Comparison of ENCODE assay signal across 9 cellular contexts in the genomic region with DNA sequence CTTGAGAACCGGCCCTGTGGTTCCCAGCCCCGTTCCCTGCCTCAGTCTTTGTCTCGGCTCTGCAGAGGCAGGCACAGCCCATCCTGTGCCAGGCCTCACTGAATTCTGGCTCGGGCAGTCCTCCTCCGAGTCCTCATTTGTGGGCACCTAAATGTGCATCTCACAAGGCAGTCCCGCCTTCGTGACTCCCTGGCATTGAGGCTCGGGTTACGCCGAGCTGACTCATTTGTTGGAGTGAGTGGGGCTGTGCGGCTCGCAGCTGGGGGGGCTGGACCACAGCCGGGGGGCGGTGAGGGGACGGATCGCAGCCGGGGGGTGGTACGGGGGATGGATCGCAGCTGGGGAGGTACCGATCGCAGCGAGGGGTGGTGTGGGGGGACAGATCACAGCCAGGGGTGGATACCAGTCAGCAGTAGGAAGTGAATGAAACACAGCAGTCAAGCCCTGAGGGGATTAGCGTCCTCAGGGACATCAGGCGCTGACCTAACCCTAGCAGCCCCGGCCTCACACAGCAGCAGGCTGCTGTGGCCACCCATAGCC.
DNase-seq lines count a peak whose midpoint lies in the region; ATAC-seq and TF ChIP-seq lines count a peak whose summit lies in the region.
"Had no signal": no experiment of that assay in that cellular context is flagged by ENCODE, and none has a peak within 500 bp of the region (broad histone marks: within the 10 kb centered on the region; RNA-seq: fewer than 3 reads in every experiment).

No MANE protein-coding gene starts in this region.

- WGBS in testis, 2 donors = 32 to 39% methylated on average over 16 to 17 of the region's 25 CpGs

- CTCF ChIA-PET in activated CD4-positive, alpha-beta T cell treated with anti-CD3 and anti-CD28 coated beads for 36 hours (lab: Charles Lee) = no interaction called here

- H3K4me1 Mint-ChIP-seq in activated CD4-positive, alpha-beta T cell treated with anti-CD3 and anti-CD28 coated beads for 36 hours = no peaks in the 10 kb centered on the region

- intact Hi-C loops in testis (cut with DNase I; ENCODE audit: low total_unique reads) = no loop called here
- intact Hi-C loops in activated CD4-positive, alpha-beta T cell treated with anti-CD3 and anti-CD28 coated beads for 36 hours (cut with DNase I, micrococcal nuclease) = no loop called here

- H3K4me3 ChIP-seq in ACC112 (ENCODE audit: low read depth, low read length) = no peak overlapping the region
- H3K4me3 ChIP-seq in testis = no peak overlapping the region

- peaks cover 6% of the 10 kb centered on the region for H3K9me3 Mint-ChIP-seq in activated CD4-positive, alpha-beta T cell treated with anti-CD3 and anti-CD28 coated beads for 36 hours (ENCODE audit: low read depth)
- H3K9me3 Mint-ChIP-seq: activated T-cell treated with anti-CD3 and anti-CD28 coated beads, Interleukin-2, amount 50 U/mL, for 72 hours had no signal

- H3K27me3 ChIP-seq in ACC112 (ENCODE audit: insufficient read depth, low read length) (no peaks in the 10 kb centered on the region), testis (no peaks in the 10 kb centered on the region)

- peak overlapping the region; percentile 72 for H3K27ac ChIP-seq in ACC112 (ENCODE audit: low read depth, low read length)
- H3K27ac ChIP-seq in testis = peak overlapping the region in 1 of 2 donors; percentile 30

- no peaks in the 10 kb centered on the region for H3K79me2 ChIP-seq in ACC112 (ENCODE audit: control insufficient read depth, insufficient read depth, low read length, unreplicated experiment)

- no peak for TF ChIP-seq CTCF in testis (IDR thresholded peaks at IDR 0.05)

- no peak for ATAC-seq in HG03432 (IDR thresholded peaks at IDR 0.05; ENCODE audit: unreplicated experiment)
- ATAC-seq in activated CD4-positive, alpha-beta T cell treated with anti-CD3 and anti-CD28 coated beads for 36 hours = no peak

- DNase-seq in brain pericyte (ENCODE audit: low read depth, low spot score) (peak; percentile 92), kidney glomerular epithelial cell (lab: John Stamatoyannopoulos, UW) (peak; percentile 84), testis (peak; percentile 40), NCI-H1048 (lab: John Stamatoyannopoulos, UW) (no peak)
- no peak for DNase-seq in activated CD4-positive, alpha-beta T cell treated with anti-CD3 and anti-CD28 coated beads for 36 hours
- DNase-seq: activated T-cell treated with anti-CD3 and anti-CD28 coated beads, Interleukin-2, amount 50 U/mL, for 72 hours had no signal

- H3K36me3 ChIP-seq in ACC112 (ENCODE audit: insufficient read depth, low read length) = peaks cover 22% of the 10 kb centered on the region
- no peaks in the 10 kb centered on the region for H3K36me3 ChIP-seq in testis (ENCODE audit: low read depth, missing control alignments)

- no peak overlapping the region for H2AFZ ChIP-seq in ACC112 (ENCODE audit: low read length, unreplicated experiment)

- no peaks in the 10 kb centered on the region for H3K9me3 ChIP-seq in testis

- H3K4me1 ChIP-seq in ACC112 (ENCODE audit: control insufficient read depth, insufficient read depth, low read length, unreplicated experiment) = peaks cover 32% of the 10 kb centered on the region
- H3K4me1 ChIP-seq in testis = peaks cover 11% of the 10 kb centered on the region

- POLR2A ChIA-PET in activated CD4-positive, alpha-beta T cell treated with anti-CD3 and anti-CD28 coated beads for 36 hours (lab: Charles Lee) = no interaction called here

- H3K27me3 Mint-ChIP-seq in activated CD4-positive, alpha-beta T cell treated with anti-CD3 and anti-CD28 coated beads for 36 hours = no peaks in the 10 kb centered on the region

- no peak overlapping the region for H3K27ac Mint-ChIP-seq in activated CD4-positive, alpha-beta T cell treated with anti-CD3 and anti-CD28 coated beads for 36 hours
- H3K27ac Mint-ChIP-seq: activated T-cell treated with anti-CD3 and anti-CD28 coated beads, Interleukin-2, amount 50 U/mL, for 72 hours had no signal

- TF ChIP-seq EP300 in Ishikawa (IDR thresholded peaks at IDR 0.05; ENCODE audit: borderline replicate concordance) = peak; percentile 49

- H3K36me3 Mint-ChIP-seq in activated CD4-positive, alpha-beta T cell treated with anti-CD3 and anti-CD28 coated beads for 36 hours (ENCODE audit: low read depth) = peaks cover 4% of the 10 kb centered on the region

- 0 out of 2 replicates have a peak, but pooled peaks have one; percentile 8 for TF ChIP-seq RAD21 in Ishikawa (IDR thresholded peaks at IDR 0.05; ENCODE audit: low read depth)

- no peak overlapping the region for H3K4me3 Mint-ChIP-seq in activated CD4-positive, alpha-beta T cell treated with anti-CD3 and anti-CD28 coated beads for 36 hours
- H3K4me3 Mint-ChIP-seq: activated T-cell treated with anti-CD3 and anti-CD28 coated beads, Interleukin-2, amount 50 U/mL, for 72 hours had no signal

- no peak for TF ChIP-seq POLR2A in testis (IDR thresholded peaks at IDR 0.05)

TF ChIP-seq in Ishikawa, 13 proteins besides CTCF, POLR2A, EP300 and RAD21:
- TF ChIP-seq EGR1 (IDR thresholded peaks at IDR 0.05) (no peak), TAF1 (IDR thresholded peaks at IDR 0.05; ENCODE audit: low read depth) (no peak), FOXM1 (IDR thresholded peaks at IDR 0.05; ENCODE audit: borderline replicate concordance, low read depth) (no peak), TEAD4 (IDR thresholded peaks at IDR 0.05) (no peak), ZBTB7A (IDR thresholded peaks at IDR 0.05; ENCODE audit: low read depth) (peak; percentile 90), CREB1 (IDR thresholded peaks at IDR 0.05; ENCODE audit: low read depth) (no peak), NFIC (IDR thresholded peaks at IDR 0.05) (peak; percentile 21; the same call in 1 of the 2 replicates), YY1 (IDR thresholded peaks at IDR 0.05; ENCODE audit: low read depth) (no peak)
- TF ChIP-seq, protein P1, sequence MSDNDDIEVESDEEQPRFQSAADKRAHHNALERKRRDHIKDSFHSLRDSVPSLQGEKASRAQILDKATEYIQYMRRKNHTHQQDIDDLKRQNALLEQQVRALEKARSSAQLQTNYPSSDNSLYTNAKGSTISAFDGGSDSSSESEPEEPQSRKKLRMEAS (IDR thresholded peaks at IDR 0.05) = peak; percentile 55; the same call in 1 of the 2 replicates

Comparison
In these comparisons a context has a peak if more than half of its experiments do, and no peak if none do; other contexts are left out.
1. DNase-seq: peak in brain pericyte (single experiment), kidney glomerular epithelial cell (single experiment) and testis (single experiment); none in NCI-H1048 (single experiment) and activated CD4-positive, alpha-beta T cell treated with anti-CD3 and anti-CD28 coated beads for 36 hours (single experiment).